Comparison of ENCODE assay signal across 20 cellular contexts in genomic region chr10:5620223-5620721, GRCh38. TPM values are rescaled to one million over a fixed set of nuclear protein-coding genes. Genes with fewer than 3 reads are reported as not detected.
DNase-seq lines count a peak whose midpoint lies in the region; ATAC-seq and TF ChIP-seq lines count a peak whose summit lies in the region.
"Had no signal": no experiment of that assay in that cellular context is flagged by ENCODE, and none has a peak within 500 bp of the region (broad histone marks: within the 10 kb centered on the region; RNA-seq: fewer than 3 reads in every experiment).

No MANE protein-coding gene starts in this region.

- H3K27ac ChIP-seq in SJCRH30 (peak overlapping the region; percentile 49), ovary (peak overlapping the region; percentile 35 to 82), tibial nerve (peak overlapping the region; percentile 20 to 68 (median 42))
- H3K27ac ChIP-seq: WERI-Rb-1 had no signal

- H3K4me1 ChIP-seq in SJCRH30 (peaks cover 44% of the 10 kb centered on the region), ovary (ENCODE audit: insufficient read depth) (peaks cover 32% of the 10 kb centered on the region), tibial nerve (peaks cover 0 to 61% (median 21%) of the 10 kb centered on the region in 4 donors)

- no peak for TF ChIP-seq POLR2A in ovary (IDR thresholded peaks at IDR 0.05)
- no peak for TF ChIP-seq POLR2A in tibial nerve (IDR thresholded peaks at IDR 0.05)

- DNase-seq in SJCRH30 (no peak), fibroblast of peridontal ligament (ENCODE audit: extremely low read depth) (peak; percentile 47), ovary (peak; percentile 45 to 79 (median 67)), tibial nerve (ENCODE audit: low spot score in 2 of 2) (no peak), KBM-7 (no peak)
- DNase-seq: activated CD4-positive, alpha-beta T cell treated with anti-CD3 and anti-CD28 coated beads, Interleukin-2, amount 10 ng/mL, durations not matched to agents 7 days and 5 days; CD8-positive, alpha-beta memory T cell; effector memory CD8-positive, alpha-beta T cell; GDM1; HFFc6; left colon; NCI-H1694 treated with DMSO at 0.1 percent for 48 hours; NCI-H69; RPMI8226; stomach; WERI-Rb-1 had no signal

- in situ Hi-C loops in KBM-7 (cut with MboI; ENCODE audit: low pct_unique_long_range_greater_than_20kb, low sequenced_read_pairs) = loop anchor here (25.0 kb wide), 1 partner anchor 783 kb away; the partner anchor contains the start of gene AKR1E2

- H3K36me3 ChIP-seq in SJCRH30 (no peaks in the 10 kb centered on the region), ovary (no peaks in the 10 kb centered on the region), tibial nerve (no peaks in the 10 kb centered on the region)
- H3K36me3 ChIP-seq: stomach, WERI-Rb-1 had no signal

- intact Hi-C loops in ovary (cut with DNase I) = loop anchor here (5.0 to 10.0 kb wide), 4 partner anchors 85 to 178 kb away; no protein-coding TSS in a partner anchor

- TF ChIP-seq EP300 in ovary (IDR thresholded peaks at IDR 0.05) (no peak), tibial nerve (IDR thresholded peaks at IDR 0.05) (no peak)

- WGBS in ovary, 3 donors = 8 to 21% (median 21%) methylated on average over 11 of the region's 11 CpGs
- 71 to 72% methylated on average over 11 of the region's 11 CpGs for whole genome bisulfite sequencing in tibial nerve, 2 donors

- H3K9me3 ChIP-seq in SJCRH30 (replicated peaks) = no peaks in the 10 kb centered on the region
- H3K9me3 ChIP-seq in ovary = no peaks in the 10 kb centered on the region
- no peaks in the 10 kb centered on the region for H3K9me3 ChIP-seq in tibial nerve
- H3K9me3 ChIP-seq: mucosa of descending colon, stomach had no signal

- H3K27me3 ChIP-seq in SJCRH30 (no peaks in the 10 kb centered on the region), ovary (no peaks in the 10 kb centered on the region), tibial nerve (no peaks in the 10 kb centered on the region)
- H3K27me3 ChIP-seq: stomach had no signal

- TF ChIP-seq CTCF in ovary (IDR thresholded peaks at IDR 0.05) = no peak
- TF ChIP-seq CTCF in tibial nerve (IDR thresholded peaks at IDR 0.05) = no peak

- ATAC-seq in HG03520 (IDR thresholded peaks at IDR 0.05; ENCODE audit: unreplicated experiment) = no peak
- ATAC-seq in HG03039 (IDR thresholded peaks at IDR 0.05; ENCODE audit: unreplicated experiment) = no peak
- ATAC-seq: activated T-helper 17 cell treated with anti-CD3 and anti-CD28 coated beads, Interleukin-2, amount 50 U/mL, for 72 hours; effector memory CD8-positive, alpha-beta T cell; left colon; mucosa of descending colon had no signal

- H3K4me3 ChIP-seq in SJCRH30 (no peak overlapping the region), ovary (no peak overlapping the region), tibial nerve (no peak overlapping the region)
- H3K4me3 ChIP-seq: mucosa of descending colon, stomach had no signal

RNA-seq across cellular contexts. Expression of gene ASB13, which starts 46.1 kb away (rescaled TPM):
- 1.2 and 1.3 TPM in 2 replicates for total RNA-seq in SJCRH30 (2014; rRNA removed; shearing (Covaris generic))
- 10 to 100 TPM; 17.9 to 45.6 (median 29.0) TPM for total RNA-seq in ovary
- 10 to 100 TPM; 15.0 to 23.2 TPM for polyA plus RNA-seq in ovary
- 10 to 100 TPM; 18.3 to 39.2 (median 32.3) TPM for total RNA-seq in tibial nerve

Comparison
In these comparisons a context has a peak if more than half of its experiments do, and no peak if none do; other contexts are left out.
1. DNase-seq: peak in fibroblast of peridontal ligament (single experiment) and ovary (5 of 5); none in SJCRH30 (0 of 2), tibial nerve (0 of 2) and KBM-7 (single experiment).
2. Peak in every context shown above with its lines, with median percentiles within 50 percentile points of each other: H3K27ac ChIP-seq.